ENCODE assay signal across 20 cellular contexts in the genomic region with DNA sequence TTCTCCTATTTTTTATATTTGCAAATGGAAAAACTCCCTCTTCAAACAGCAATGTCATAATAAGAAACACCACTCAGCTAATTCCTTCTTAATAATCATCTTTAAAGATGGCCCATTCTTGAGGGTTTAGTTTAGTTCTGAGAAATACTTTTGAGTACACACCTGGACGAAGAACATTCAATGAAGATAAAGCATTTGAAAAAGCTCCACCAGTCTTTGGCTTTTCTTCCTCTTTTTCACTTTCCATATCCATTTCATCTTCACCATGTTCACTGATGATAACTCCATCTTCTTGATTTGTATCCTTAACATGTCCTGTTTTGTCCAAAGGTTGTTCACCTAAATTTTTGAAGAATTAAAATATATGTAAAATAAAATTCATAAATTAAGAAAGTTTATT.
"Had no signal": no experiment of that assay in that cellular context is flagged by ENCODE, and none has a peak within 500 bp of the region (broad histone marks: within the 10 kb centered on the region; RNA-seq: fewer than 3 reads in every experiment).

No MANE protein-coding gene starts in this region.

- H3K4me1 ChIP-seq: colonic mucosa, parathyroid adenoma had no signal

- H3K9ac ChIP-seq: parathyroid adenoma had no signal

- H3K27ac ChIP-seq: colonic mucosa, esophagus muscularis mucosa, gastrocnemius medialis, parathyroid adenoma, tibial artery had no signal

- H3K9me3 ChIP-seq: colonic mucosa, esophagus muscularis mucosa, gastrocnemius medialis, tibial artery had no signal

- H3K27me3 ChIP-seq: colonic mucosa, esophagus muscularis mucosa, gastrocnemius medialis, tibial artery had no signal

- FAIRE-seq: bronchial epithelial cell had no signal

- H3K4me3 ChIP-seq: colonic mucosa, esophagus muscularis mucosa, gastrocnemius medialis, tibial artery had no signal

- DNase-seq: activated CD4-positive, alpha-beta memory T cell treated with anti-CD3 and anti-CD28 coated beads, Interleukin-2, amount 10 ng/mL, durations not matched to agents 7 days and 5 days; activated CD4-positive, alpha-beta T cell treated with anti-CD3 and anti-CD28 coated beads, Interleukin-2, amount 10 ng/mL, durations not matched to agents 24 days and 14 days; activated effector memory CD4-positive, alpha-beta T cell treated with Interleukin-2 at 50 U/mL for 16 hours; activated naive CD4-positive, alpha-beta T cell treated with anti-CD3 and anti-CD28 coated beads, Interleukin-2, amount 10 ng/mL, durations not matched to agents 7 days and 5 days; activated T-cell treated with anti-CD3 and anti-CD28 coated beads, Interleukin-2, amount 50 U/mL, for 72 hours; amygdala; colonic mucosa; gastrocnemius medialis; head of caudate nucleus; hypothalamus; left ventricle myocardium superior; mammary epithelial cell; right cardiac atrium; stimulated activated CD4-positive, alpha-beta T cell treated with anti-CD3 and anti-CD28 coated beads, Interleukin-12 subunit alpha, Interleukin-12 subunit beta, amount 100 ng/mL, for 4 hours; stimulated activated CD4-positive, alpha-beta T cell treated with anti-CD3 and anti-CD28 coated beads, Interleukin-1b, Interleukin-23, amount 100 ng/mL, for 48 hours; stimulated activated naive CD8-positive, alpha-beta T cell treated with anti-CD3 and anti-CD28 coated beads, Interleukin-15, amount 100 ng/mL, for 72 hours; tibial artery had no signal
